18 cellular contexts compared by ENCODE assay signal in the genomic region with DNA sequence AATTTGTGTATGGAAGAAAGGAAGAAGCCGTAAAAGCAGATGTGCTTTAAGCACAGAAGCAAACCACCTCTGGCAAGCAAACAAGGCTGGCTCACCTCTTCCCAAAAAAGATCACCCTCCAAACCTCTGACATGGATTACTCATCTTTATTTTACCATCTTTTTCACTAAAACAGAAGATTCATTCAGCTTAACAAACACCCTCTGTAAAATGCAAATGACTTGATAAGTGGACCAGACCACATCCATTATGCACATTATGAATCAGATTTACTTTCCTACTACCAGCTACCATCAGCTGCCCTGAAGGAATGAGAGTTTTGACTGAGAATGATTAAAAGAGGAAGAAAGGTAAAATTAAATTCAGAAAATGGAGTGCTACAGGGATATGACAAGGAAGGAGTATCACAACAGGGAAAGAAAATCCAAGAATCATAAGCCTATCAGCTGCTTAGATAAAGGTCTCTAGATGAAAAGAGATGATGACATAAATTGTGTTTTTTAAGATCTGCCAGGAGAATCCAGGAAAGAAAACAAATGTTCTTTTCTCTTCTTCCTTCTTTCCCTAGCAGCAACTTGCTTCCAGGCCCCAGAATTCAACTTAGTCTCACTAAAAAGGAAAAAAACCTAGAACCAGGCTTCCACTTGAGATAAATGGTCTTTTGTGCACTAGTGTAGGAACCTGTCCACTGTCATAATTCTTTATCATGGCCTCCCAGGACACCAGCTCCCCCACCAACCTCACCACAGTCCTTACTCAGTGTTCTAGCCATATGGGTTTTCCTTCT. TPM values are rescaled to one million over a fixed set of nuclear protein-coding genes. Genes with fewer than 3 reads are reported as not detected.
DNase-seq lines count a peak whose midpoint lies in the region; ATAC-seq and TF ChIP-seq lines count a peak whose summit lies in the region.
"Had no signal": no experiment of that assay in that cellular context is flagged by ENCODE, and none has a peak within 500 bp of the region (broad histone marks: within the 10 kb centered on the region; RNA-seq: fewer than 3 reads in every experiment).

No MANE protein-coding gene starts in this region.

- H4K20me1 ChIP-seq in IMR-90 (ENCODE audit: insufficient read depth, low read length), result peaks cover 9% of the 10 kb centered on the region; the same call in 1 of the 2 replicates

- H3K23ac ChIP-seq in IMR-90 (ENCODE audit: low read depth, low read length), result peak overlapping the region; percentile 52; the same call in 1 of the 2 replicates

- no peak overlapping the region for H3K56ac ChIP-seq in IMR-90 (ENCODE audit: extremely low read depth, insufficient read depth, low read length)

- H3K4ac ChIP-seq in IMR-90 (ENCODE audit: low read depth, low read length), result 0 out of 2 replicates have a peak overlapping the region, but pooled peaks have one; percentile 13

- in situ Hi-C loops in IMR-90 (cut with MboI; ENCODE audit: low sequenced_read_pairs), result no loop called here

- no TSS peak for BruUV-seq in IMR-90 (replicated peaks; lab: Mats Ljungman, UMichigan)

- H2BK120ac ChIP-seq in IMR-90 (ENCODE audit: low read depth, low read length), result no peak overlapping the region

- peaks cover 12% of the 10 kb centered on the region for H3K4me1 ChIP-seq in IMR-90 (ENCODE audit: control insufficient read depth, insufficient read depth, low read length)
- H3K4me1 ChIP-seq in rectal smooth muscle tissue (ENCODE audit: control insufficient read depth, insufficient read depth, low read length), result peaks cover 27% of the 10 kb centered on the region
- peaks cover 0 to 42% (median 7%) of the 10 kb centered on the region in 4 donors for H3K4me1 ChIP-seq in tibial artery
- H3K4me1 ChIP-seq: neural progenitor cell had no signal

- H3K4me3 ChIP-seq in IMR-90 (ENCODE audit: insufficient read depth, low read depth, low read length) (no peak overlapping the region), rectal smooth muscle tissue (ENCODE audit: low read length) (no peak overlapping the region), tibial artery (no peak overlapping the region)
- H3K4me3 ChIP-seq: dorsolateral prefrontal cortex, esophagus squamous epithelium, heart right ventricle, MG63, neural progenitor cell, tibial nerve had no signal

- POLR2A ChIA-PET in IMR-90 (lab: Charles Lee; ENCODE audit: unreplicated experiment) (no interaction called here), RWPE1 (lab: Yijun Ruan, JAX; ENCODE audit: low non-redundant PET) (no interaction called here)

- peaks cover 23 to 67% of the 10 kb centered on the region in 2 experiments for H3K79me1 ChIP-seq in IMR-90 (ENCODE audit: low read depth in 1 of 2, low read length in 2 of 2)

- CTCF ChIA-PET in IMR-90 (lab: Yijun Ruan, JAX) (no interaction called here), RWPE1 (lab: Yijun Ruan, JAX) (interaction anchor here (1.1 kb wide), 1 partner anchor 36 kb away, joined by 3 read pairs; no protein-coding TSS in a partner anchor)

- peak overlapping the region; percentile 38; the same call in 1 of the 2 replicates for H4K5ac ChIP-seq in IMR-90 (ENCODE audit: low read depth, low read length)

- DNase-seq in Daoy (ENCODE audit: low read depth) (peak; percentile 37), IMR-90 (no peak), astrocyte of the hippocampus (ENCODE audit: low read depth, low spot score) (peak; percentile 23), RWPE1 (ENCODE audit: low spot score) (no peak), ecto neural progenitor cell (ENCODE audit: low spot score) (no peak), tibial artery (no peak)
- DNase-seq: activated CD4-positive, alpha-beta T cell treated with anti-CD3 and anti-CD28 coated beads, Interleukin-2, amount 50 U/mL, for 48 hours; dorsolateral prefrontal cortex; esophagus squamous epithelium; heart right ventricle; MG63; NCI-H1930; stimulated activated CD4-positive, alpha-beta T cell treated with anti-CD3 and anti-CD28 coated beads, Interleukin-4, amount 100 ng/mL, for 24 hours; stimulated activated CD8-positive, alpha-beta memory T cell treated with anti-CD3 and anti-CD28 coated beads, Interleukin-4, amount 100 ng/mL, for 48 hours had no signal

- TF ChIP-seq RAD21 in IMR-90 (IDR thresholded peaks at IDR 0.05; ENCODE audit: low read length), result no peak

- no peak overlapping the region for H2BK5ac ChIP-seq in IMR-90 (ENCODE audit: low read depth, low read length, poor library complexity, severe bottlenecking)

- 0 out of 3 replicates have a peak overlapping the region, but pooled peaks have one; percentile 43 for H2BK15ac ChIP-seq in IMR-90 (ENCODE audit: low read depth, low read length)

- TF ChIP-seq POLR2A in IMR-90 (IDR thresholded peaks at IDR 0.05; ENCODE audit: low read depth, low read length), result no peak

- H3K14ac ChIP-seq in IMR-90 (replicated peaks; ENCODE audit: low read depth, low read length), result no peak overlapping the region; the same call in 1 of the 2 replicates

- intact Hi-C loops in IMR-90 (cut with micrococcal nuclease), result no loop called here
- intact Hi-C loops in tibial artery (cut with DNase I; ENCODE audit: low total_unique reads), result no loop called here

- dilution Hi-C loops in IMR-90 (cut with HindIII; ENCODE audit: low sequenced_read_pairs, unreplicated experiment), result no loop called here

- no peak for ATAC-seq in IMR-90 (ENCODE audit: low read depth)
- ATAC-seq: heart right ventricle, HepG2 had no signal

- no peak overlapping the region for H3K9ac ChIP-seq in IMR-90 (ENCODE audit: low read depth, low read length)
- H3K9ac ChIP-seq in rectal smooth muscle tissue (ENCODE audit: low read length), result no peak overlapping the region
- H3K9ac ChIP-seq: neural progenitor cell had no signal

- no peak overlapping the region for H2AK9ac ChIP-seq in IMR-90 (replicated peaks; ENCODE audit: low read depth, low read length, poor library complexity)

- 0 out of 2 replicates have a peak overlapping the region, but pooled peaks have one; percentile 11 for H3K18ac ChIP-seq in IMR-90 (ENCODE audit: low read depth, low read length)

- H3K27me3 ChIP-seq in IMR-90 (ENCODE audit: control insufficient read depth, insufficient read depth, low read length) (no peaks in the 10 kb centered on the region), rectal smooth muscle tissue (ENCODE audit: control insufficient read depth, insufficient read depth, low read length) (no peaks in the 10 kb centered on the region), tibial artery (no peaks in the 10 kb centered on the region)
- H3K27me3 ChIP-seq: dorsolateral prefrontal cortex, esophagus squamous epithelium, heart right ventricle, MG63, neural progenitor cell, tibial nerve had no signal

- no peak for TF ChIP-seq CTCF in IMR-90 (conservative IDR thresholded peaks at IDR 0.05; ENCODE audit: low read depth, low read length)
- no peak for TF ChIP-seq CTCF in RWPE1 (conservative IDR thresholded peaks at IDR 0.05; ENCODE audit: low read depth)
- TF ChIP-seq CTCF in tibial artery (IDR thresholded peaks at IDR 0.05), result no peak

- peak overlapping the region; percentile 6; the same call in 1 of the 2 replicates for H2AK5ac ChIP-seq in IMR-90 (ENCODE audit: low read depth, low read length)

- H2BK20ac ChIP-seq in IMR-90 (ENCODE audit: low read depth, low read length), result no peak overlapping the region; the same call in 1 of the 2 replicates

- no peak overlapping the region for H3K27ac ChIP-seq in IMR-90 (ENCODE audit: insufficient read depth, low read length)
- peak overlapping the region; percentile 28 for H3K27ac ChIP-seq in rectal smooth muscle tissue (ENCODE audit: low read depth, low read length)
- H3K27ac ChIP-seq in RWPE1, result no peak overlapping the region
- H3K27ac ChIP-seq in tibial artery, result no peak overlapping the region
- H3K27ac ChIP-seq: dorsolateral prefrontal cortex, esophagus squamous epithelium, heart right ventricle, neural progenitor cell had no signal

- no peak overlapping the region for H2AFZ ChIP-seq in IMR-90 (replicated peaks; ENCODE audit: low read length, poor library complexity)
- H2AFZ ChIP-seq: neural progenitor cell had no signal

- WGBS in IMR-90 (ENCODE audit: extremely low coverage in 2 of 2, insufficient read length in 1 of 2), 2 experiments, result no CpG with 5 or more reads among the region's 1 CpG

- H3K9me1 ChIP-seq in IMR-90 (ENCODE audit: insufficient read depth, low read length), result peaks cover 13% of the 10 kb centered on the region

- no peak overlapping the region for H4K91ac ChIP-seq in IMR-90 (ENCODE audit: insufficient read depth, low read depth, low read length)

- H3K36me3 ChIP-seq in IMR-90 (ENCODE audit: control insufficient read depth, insufficient read depth, low read length), result peaks cover 6% of the 10 kb centered on the region
- H3K36me3 ChIP-seq in rectal smooth muscle tissue (ENCODE audit: control insufficient read depth, insufficient read depth, low read length), result no peaks in the 10 kb centered on the region
- H3K36me3 ChIP-seq in tibial artery, result no peaks in the 10 kb centered on the region
- H3K36me3 ChIP-seq: esophagus squamous epithelium, heart right ventricle, neural progenitor cell had no signal

- no peak overlapping the region; a peak in 1 of 4 replicates for H4K8ac ChIP-seq in IMR-90 (ENCODE audit: low read depth in 2 of 2, low read length in 2 of 2)

- H3K4me2 ChIP-seq in IMR-90 (ENCODE audit: low read depth, low read length), result no peak overlapping the region
- H3K4me2 ChIP-seq: neural progenitor cell had no signal

- H3K9me3 ChIP-seq in IMR-90 (ENCODE audit: control insufficient read depth, insufficient read depth, low read length) (no peaks in the 10 kb centered on the region), tibial artery (no peaks in the 10 kb centered on the region)
- H3K9me3 ChIP-seq: esophagus squamous epithelium, heart right ventricle, MG63, tibial nerve had no signal

TF ChIP-seq in IMR-90, 13 proteins besides CTCF, POLR2A, EP300 and RAD21 (continues in another document):
- TF ChIP-seq MAFK (IDR thresholded peaks at IDR 0.05; ENCODE audit: low read depth, low read length) (no peak), MAZ (IDR thresholded peaks at IDR 0.05; ENCODE audit: borderline replicate concordance, low read depth, low read length) (no peak), RFX5 (IDR thresholded peaks at IDR 0.05; ENCODE audit: low read depth, low read length) (no peak), NFE2L2 (IDR thresholded peaks at IDR 0.05; ENCODE audit: low read depth, low read length) (no peak)
- TF ChIP-seq, protein P1, sequence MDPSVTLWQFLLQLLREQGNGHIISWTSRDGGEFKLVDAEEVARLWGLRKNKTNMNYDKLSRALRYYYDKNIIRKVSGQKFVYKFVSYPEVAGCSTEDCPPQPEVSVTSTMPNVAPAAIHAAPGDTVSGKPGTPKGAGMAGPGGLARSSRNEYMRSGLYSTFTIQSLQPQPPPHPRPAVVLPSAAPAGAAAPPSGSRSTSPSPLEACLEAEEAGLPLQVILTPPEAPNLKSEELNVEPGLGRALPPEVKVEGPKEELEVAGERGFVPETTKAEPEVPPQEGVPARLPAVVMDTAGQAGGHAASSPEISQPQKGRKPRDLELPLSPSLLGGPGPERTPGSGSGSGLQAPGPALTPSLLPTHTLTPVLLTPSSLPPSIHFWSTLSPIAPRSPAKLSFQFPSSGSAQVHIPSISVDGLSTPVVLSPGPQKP (IDR thresholded peaks at IDR 0.05; ENCODE audit: borderline replicate concordance, low read depth, low read length), result no peak

RNA-seq across cellular contexts. Expression of a gene that starts 47.4 kb away (rescaled TPM):
- total RNA-seq in Daoy (2014; rRNA removed; shearing (Covaris generic)), result 6.1 and 6.9 TPM in 2 replicates
- 8.4 and 12.2 TPM in 2 replicates for total RNA-seq in IMR-90 (2012; rRNA removed)
- 8.6 and 10.5 TPM in 2 replicates for polyA plus RNA-seq in IMR-90 (2012; rRNA removed)
- 4.1 and 8.9 TPM in 2 replicates for polyA plus RNA-seq in IMR-90 (2012; cell fraction: cytosol; rRNA removed)
- polyA plus RNA-seq in IMR-90 (2012; cell fraction: nucleus; rRNA removed; ENCODE audit: low replicate concordance), result 3.2 and 7.4 TPM in 2 replicates
- total RNA-seq: HepG2 had no signal
- polyA plus RNA-seq: HepG2 had no signal

Comparison
In these comparisons a context has a peak if more than half of its experiments do, and no peak if none do; other contexts are left out.
1. DNase-seq: peak in Daoy (single experiment) and astrocyte of the hippocampus (single experiment); none in IMR-90 (single experiment), RWPE1 (single experiment), ecto neural progenitor cell (single experiment) and tibial artery (0 of 2).